In genomic region chr13:98390086-98390697, GRCh38 we compare ENCODE assay signal across 22 cellular contexts.
DNase-seq lines count a peak whose midpoint lies in the region; ATAC-seq and TF ChIP-seq lines count a peak whose summit lies in the region.
"Had no signal": no experiment of that assay in that cellular context is flagged by ENCODE, and none has a peak within 500 bp of the region (broad histone marks: within the 10 kb centered on the region; RNA-seq: fewer than 3 reads in every experiment).

No MANE protein-coding gene starts in this region.

- ATAC-seq in left ventricle myocardium superior (peak; percentile 77), sciatic nerve (peak; percentile 35)
- no peak for ATAC-seq in natural killer cell treated with Interleukin-12 subunit alpha and Interleukin-12 subunit beta and Interleukin-15 and Interleukin-18, amount 100 ng/mL, for 72 hours
- ATAC-seq: activated T-cell treated with anti-CD3 and anti-CD28 coated beads, Interleukin-2, amount 50 U/mL, for 72 hours; effector memory CD8-positive, alpha-beta T cell; stimulated activated memory B cell treated with anti-CD40 and anti-IgM and Interleukin-4, amounts not matched to agents 10 μg/mL and 1 μg/mL and 100 μg/mL, for 72 hours; T-helper 17 cell had no signal

- H3K4me1 Mint-ChIP-seq in natural killer cell treated with Interleukin-12 subunit alpha and Interleukin-12 subunit beta and Interleukin-15 and Interleukin-18, amount 100 ng/mL, for 72 hours (ENCODE audit: low read depth in 2 of 2) = no peaks in the 10 kb centered on the region
- H3K4me1 Mint-ChIP-seq: stimulated activated memory B cell treated with anti-CD40 and anti-IgM and Interleukin-4, amounts not matched to agents 10 μg/mL and 1 μg/mL and 100 μg/mL, for 72 hours had no signal

- DNase-seq in DMS79 (lab: John Stamatoyannopoulos, UW) (peak; percentile 19), DMS79 treated with DMSO at 0.1 percent for 48 hours (lab: John Stamatoyannopoulos, UW) (no peak), cardiac fibroblast (ENCODE audit: low read depth in 2 of 2) (peak; percentile 5 to 86), left ventricle myocardium superior (no peak), sciatic nerve (ENCODE audit: low spot score) (no peak), cortex of kidney (lab: John Stamatoyannopoulos, UW) (no peak), NCI-H2081 treated with DMSO at 0.1 percent for 48 hours (lab: John Stamatoyannopoulos, UW) (no peak)
- DNase-seq in natural killer cell treated with Interleukin-12 subunit alpha and Interleukin-12 subunit beta and Interleukin-15 and Interleukin-18, amount 100 ng/mL, for 72 hours (ENCODE audit: low spot score) = no peak
- DNase-seq: activated CD4-positive, CD25-positive, alpha-beta regulatory T cell; activated T-cell treated with anti-CD3 and anti-CD28 coated beads, Interleukin-2, amount 50 U/mL, for 72 hours; central memory CD4-positive, alpha-beta T cell; DMS 273 treated with DMSO at 0.1 percent for 48 hours; effector memory CD8-positive, alpha-beta T cell; foreskin melanocyte; KG1; NCI-H1048; NCI-H2171 treated with DMSO at 0.1 percent for 48 hours; SHP77; T-helper 17 cell; transverse colon had no signal

- H3K36me3 Mint-ChIP-seq in natural killer cell treated with Interleukin-12 subunit alpha and Interleukin-12 subunit beta and Interleukin-15 and Interleukin-18, amount 100 ng/mL, for 72 hours = no peaks in the 10 kb centered on the region
- H3K36me3 Mint-ChIP-seq: activated naive CD8-positive, alpha-beta T cell; stimulated activated memory B cell treated with anti-CD40 and anti-IgM and Interleukin-4, amounts not matched to agents 10 μg/mL and 1 μg/mL and 100 μg/mL, for 72 hours had no signal

- H3K4me3 ChIP-seq in cardiac fibroblast (replicated peaks in 1 of 2; ENCODE audit: low read depth in 2 of 2, low read length in 2 of 2) = no peak overlapping the region
- H3K4me3 ChIP-seq: transverse colon had no signal

- no peak overlapping the region for H3K27ac Mint-ChIP-seq in natural killer cell treated with Interleukin-12 subunit alpha and Interleukin-12 subunit beta and Interleukin-15 and Interleukin-18, amount 100 ng/mL, for 72 hours
- H3K27ac Mint-ChIP-seq: activated naive CD8-positive, alpha-beta T cell; activated T-cell treated with anti-CD3 and anti-CD28 coated beads, Interleukin-2, amount 50 U/mL, for 72 hours; effector memory CD8-positive, alpha-beta T cell; stimulated activated memory B cell treated with anti-CD40 and anti-IgM and Interleukin-4, amounts not matched to agents 10 μg/mL and 1 μg/mL and 100 μg/mL, for 72 hours; T-helper 17 cell had no signal

- H3K9me3 Mint-ChIP-seq in natural killer cell treated with Interleukin-12 subunit alpha and Interleukin-12 subunit beta and Interleukin-15 and Interleukin-18, amount 100 ng/mL, for 72 hours = no peaks in the 10 kb centered on the region
- H3K9me3 Mint-ChIP-seq: activated T-cell treated with anti-CD3 and anti-CD28 coated beads, Interleukin-2, amount 50 U/mL, for 72 hours; effector memory CD8-positive, alpha-beta T cell; stimulated activated memory B cell treated with anti-CD40 and anti-IgM and Interleukin-4, amounts not matched to agents 10 μg/mL and 1 μg/mL and 100 μg/mL, for 72 hours had no signal

- H3K4me3 Mint-ChIP-seq in natural killer cell treated with Interleukin-12 subunit alpha and Interleukin-12 subunit beta and Interleukin-15 and Interleukin-18, amount 100 ng/mL, for 72 hours = no peak overlapping the region
- H3K4me3 Mint-ChIP-seq: activated naive CD8-positive, alpha-beta T cell; activated T-cell treated with anti-CD3 and anti-CD28 coated beads, Interleukin-2, amount 50 U/mL, for 72 hours; effector memory CD8-positive, alpha-beta T cell; stimulated activated memory B cell treated with anti-CD40 and anti-IgM and Interleukin-4, amounts not matched to agents 10 μg/mL and 1 μg/mL and 100 μg/mL, for 72 hours; T-helper 17 cell had no signal

- peaks cover 0 to 18% of the 10 kb centered on the region in 2 donors for H3K27me3 Mint-ChIP-seq in natural killer cell treated with Interleukin-12 subunit alpha and Interleukin-12 subunit beta and Interleukin-15 and Interleukin-18, amount 100 ng/mL, for 72 hours

- intact Hi-C loops in left ventricle myocardium superior (cut with micrococcal nuclease) = no loop called here
- intact Hi-C loops in sciatic nerve (cut with DNase I) = no loop called here

- TF ChIP-seq CTCF in cardiac fibroblast (IDR thresholded peaks at IDR 0.05; ENCODE audit: low read depth, low read length) = no peak

Comparison
In these comparisons a context has a peak if more than half of its experiments do, and no peak if none do; other contexts are left out.
1. DNase-seq: peak in DMS79 (single experiment) and cardiac fibroblast (2 of 2); none in DMS79 treated with DMSO at 0.1 percent for 48 hours (single experiment), left ventricle myocardium superior (single experiment), sciatic nerve (single experiment), natural killer cell treated with Interleukin-12 subunit alpha and Interleukin-12 subunit beta and Interleukin-15 and Interleukin-18, amount 100 ng/mL, for 72 hours (single experiment), cortex of kidney (single experiment) and NCI-H2081 treated with DMSO at 0.1 percent for 48 hours (single experiment).
2. ATAC-seq: peak in left ventricle myocardium superior (single experiment) and sciatic nerve (single experiment); none in natural killer cell treated with Interleukin-12 subunit alpha and Interleukin-12 subunit beta and Interleukin-15 and Interleukin-18, amount 100 ng/mL, for 72 hours (0 of 2).